ENCODE assay signal across 8 cellular contexts in genomic region chr17:29389994-29390855, GRCh38. TPM values are rescaled to one million over a fixed set of nuclear protein-coding genes. Genes with fewer than 3 reads are reported as not detected.
DNase-seq lines count a peak whose midpoint lies in the region; ATAC-seq and TF ChIP-seq lines count a peak whose summit lies in the region.

TAOK1 (plus strand) TSS chr17:29390363; CDS start chr17:29451549, 61,186 bp downstream.

- intact Hi-C loops in left lung (cut with DNase I) = no loop called here

- no peak for TF ChIP-seq CTCF in left lung (IDR thresholded peaks at IDR 0.05)

- H3K27me3 ChIP-seq in left lung = no peaks in the 10 kb centered on the region

- DNase-seq in C1 segment of cervical spinal cord (lab: John Stamatoyannopoulos, UW) (peak; percentile 89 to 98 (median 97)), HK-2 (ENCODE audit: unreplicated experiment) (peak; percentile 98), NCI-H82 treated with DMSO at 0.1 percent for 48 hours (lab: John Stamatoyannopoulos, UW; ENCODE audit: unreplicated experiment) (peak; percentile 98), dermis blood vessel endothelial cell (peak; percentile 99), left lung (peak; percentile 100)
- peak; percentile 97 to 99 for DNase-seq in activated CD4-positive, alpha-beta T cell treated with anti-CD3 and anti-CD28 coated beads, Interleukin-2, amount 50 U/mL, for 48 hours
- DNase-seq in stimulated activated CD4-positive, alpha-beta T cell treated with anti-CD3 and anti-CD28 coated beads, Interleukin-2, amount 100 ng/mL, for 4 hours (ENCODE audit: low read depth) = peak; percentile 98

- ATAC-seq in GM19395 (IDR thresholded peaks at IDR 0.05; ENCODE audit: unreplicated experiment) = peak; percentile 83
- ATAC-seq in left lung = peak; percentile 97

- no peaks in the 10 kb centered on the region for H3K9me3 ChIP-seq in left lung

- peak within 1 kb of the TSS; percentile 96 to 97 for H3K27ac ChIP-seq in left lung

- H3K4me3 ChIP-seq in left lung = peak within 1 kb of the TSS; percentile 90 to 94

- no peaks in the 10 kb centered on the region for H3K36me3 ChIP-seq in left lung

- peaks cover 8 to 34% of the 10 kb centered on the region in 2 donors for H3K4me1 ChIP-seq in left lung

RNA-seq across cellular contexts. Expression of gene TAOK1, which starts in this region (rescaled TPM):
- total RNA-seq in dermis blood vessel endothelial cell (67.6 and 94.3 TPM in 2 replicates), left lung (10 to 100 TPM; 58.5 to 66.0 TPM)

Comparison
In these comparisons a context has a peak if more than half of its experiments do, and no peak if none do; other contexts are left out.
1. Peak in every context shown above with its lines: DNase-seq, ATAC-seq, H3K4me3 ChIP-seq and H3K27ac ChIP-seq.